ENCODE assay signal across 1 cellular context in genomic region chr21:25733859-25734653, GRCh38.
TF ChIP-seq lines count a peak whose summit lies in the region.

No MANE protein-coding gene starts in this region.

TF ChIP-seq in K562, 482 proteins besides CTCF, POLR2A, EP300 and RAD21 (continued from another document and continues in another):
- TF ChIP-seq FOXK2 (conservative IDR thresholded peaks at IDR 0.05 in 1 of 2, IDR thresholded peaks at IDR 0.05 in 1 of 2; ENCODE audit: low read depth in 2 of 2) (0 out of 4 replicates have a peak, but pooled peaks of 1 of the 2 experiments have one; percentile 20), ESRRB (CRISPR knock-in tag; IDR thresholded peaks at IDR 0.05; ENCODE audit: borderline replicate concordance) (no peak), TCF7L2 (IDR thresholded peaks at IDR 0.05; ENCODE audit: low read depth, low read length) (no peak), ZNF143 (CRISPR knock-in tag; IDR thresholded peaks at IDR 0.05) (no peak), PPARD (CRISPR knock-in tag; IDR thresholded peaks at IDR 0.05) (no peak), NCOR1 (IDR thresholded peaks at IDR 0.05) (peak; percentile 29; the same call in 1 of the 2 replicates), CHD4 (IDR thresholded peaks at IDR 0.05; ENCODE audit: insufficient read depth, insufficient replicate concordance, low read depth, low read length, poor library complexity, severe bottlenecking) (no peak), HIVEP1 (CRISPR knock-in tag; IDR thresholded peaks at IDR 0.05) (no peak), HNRNPLL (IDR thresholded peaks at IDR 0.05; ENCODE audit: low read depth, low read length, poor library complexity, severe bottlenecking) (no peak), GTF2A2 (tag; IDR thresholded peaks at IDR 0.05) (0 out of 2 replicates have a peak, but pooled peaks have one; percentile 17), FOXP4 (CRISPR knock-in tag; IDR thresholded peaks at IDR 0.05; ENCODE audit: borderline replicate concordance) (no peak), KHSRP (IDR thresholded peaks at IDR 0.05) (no peak; the same call in 1 of the 2 replicates), SNIP1 (IDR thresholded peaks at IDR 0.05; ENCODE audit: low read depth) (no peak), HLTF (IDR thresholded peaks at IDR 0.05) (no peak), KLF10 (CRISPR knock-in tag; IDR thresholded peaks at IDR 0.05) (no peak), JUNB (CRISPR knock-in tag; conservative IDR thresholded peaks at IDR 0.05) (no peak), RCOR1 (IDR thresholded peaks at IDR 0.05; ENCODE audit: borderline replicate concordance in 1 of 2, low read depth in 2 of 2, low read length in 2 of 2) (no peak), CGGBP1 (CRISPR knock-in tag; IDR thresholded peaks at IDR 0.05) (no peak), ZSCAN32 (CRISPR knock-in tag; IDR thresholded peaks at IDR 0.05) (no peak), NR2C1 (IDR thresholded peaks at IDR 0.05) (peak; percentile 47; the same call in 1 of the 2 replicates), NR2C1 (tag; IDR thresholded peaks at IDR 0.05) (0 out of 2 replicates have a peak, but pooled peaks have one; percentile 9), ATF7 (IDR thresholded peaks at IDR 0.05) (no peak), ZNF174 (CRISPR knock-in tag; IDR thresholded peaks at IDR 0.05) (no peak), MCM5 (IDR thresholded peaks at IDR 0.05; ENCODE audit: low read depth) (no peak), SOX6 (IDR thresholded peaks at IDR 0.05) (no peak), BACH1 (tag; IDR thresholded peaks at IDR 0.05) (no peak), SETDB1 (IDR thresholded peaks at IDR 0.05; ENCODE audit: low read length) (no peak), CSDE1 (IDR thresholded peaks at IDR 0.05) (0 out of 4 replicates have a peak, but pooled peaks of 1 of the 2 experiments have one; percentile 43), MTA1 (IDR thresholded peaks at IDR 0.05; ENCODE audit: borderline replicate concordance) (no peak), CEBPZ (IDR thresholded peaks at IDR 0.05; ENCODE audit: borderline replicate concordance, low read depth, low read length) (no peak), ARNT (IDR thresholded peaks at IDR 0.05) (0 out of 4 replicates have a peak, but pooled peaks of 1 of the 2 experiments have one; percentile 22), TBP (optimal IDR thresholded peaks at IDR 0.05; ENCODE audit: low read depth, low read length) (peak; percentile 48), KLF1 (tag; IDR thresholded peaks at IDR 0.05) (no peak), EP400 (IDR thresholded peaks at IDR 0.05) (no peak), ETV6 (IDR thresholded peaks at IDR 0.05; ENCODE audit: borderline replicate concordance in 1 of 2, low read depth in 2 of 2, low read length in 1 of 2) (no peak), ETV6 (CRISPR knock-in tag; IDR thresholded peaks at IDR 0.05; ENCODE audit: borderline replicate concordance) (no peak), PCBP1 (IDR thresholded peaks at IDR 0.05; ENCODE audit: low read depth, low read length, poor library complexity, severe bottlenecking) (no peak), ZNF766 (CRISPR knock-in tag; conservative IDR thresholded peaks at IDR 0.05) (no peak), SPI1 (IDR thresholded peaks at IDR 0.05; ENCODE audit: borderline replicate concordance, low read depth, low read length) (no peak), RBM34 (IDR thresholded peaks at IDR 0.05; ENCODE audit: borderline replicate concordance, insufficient read depth, low read length) (no peak), ZNF124 (CRISPR knock-in tag; IDR thresholded peaks at IDR 0.05) (no peak), COPS2 (conservative IDR thresholded peaks at IDR 0.05) (no peak), ZBTB34 (CRISPR knock-in tag; IDR thresholded peaks at IDR 0.05) (no peak), UBTF (IDR thresholded peaks at IDR 0.05; ENCODE audit: borderline replicate concordance in 1 of 2, low read depth in 2 of 2, low read length in 2 of 2) (no peak), CHD1 (IDR thresholded peaks at IDR 0.05; ENCODE audit: low read length) (peak; percentile 58), IRF2 (CRISPR knock-in tag; IDR thresholded peaks at IDR 0.05) (no peak), MCM7 (IDR thresholded peaks at IDR 0.05) (no peak; a peak in 1 of 4 replicates), PHF20 (IDR thresholded peaks at IDR 0.05; ENCODE audit: partially characterized antibody) (no peak), MCM2 (IDR thresholded peaks at IDR 0.05; ENCODE audit: low read depth) (no peak), ZNF780A (CRISPR knock-in tag; IDR thresholded peaks at IDR 0.05) (no peak), TAF9B (IDR thresholded peaks at IDR 0.05; ENCODE audit: partially characterized antibody) (peak; percentile 7), ZBTB26 (CRISPR knock-in tag; IDR thresholded peaks at IDR 0.05) (no peak), ZSCAN29 (IDR thresholded peaks at IDR 0.05) (peak; percentile 74; the same call in 1 of the 2 replicates), ELF1 (tag; IDR thresholded peaks at IDR 0.05) (no peak), ETS2 (tag; IDR thresholded peaks at IDR 0.05; ENCODE audit: borderline replicate concordance, poor library complexity, severe bottlenecking) (no peak), GTF2E2 (tag; IDR thresholded peaks at IDR 0.05) (peak; percentile 54; the same call in 1 of the 2 replicates), ARID3A (IDR thresholded peaks at IDR 0.05; ENCODE audit: borderline replicate concordance, low read depth, low read length) (no peak), ZBTB49 (CRISPR knock-in tag; IDR thresholded peaks at IDR 0.05; ENCODE audit: borderline replicate concordance) (0 out of 2 replicates have a peak, but pooled peaks have one; percentile 27), FOXJ2 (tag; IDR thresholded peaks at IDR 0.05) (no peak), CREBBP (IDR thresholded peaks at IDR 0.05; ENCODE audit: low read depth, low read length) (no peak), ZNF121 (CRISPR knock-in tag; conservative IDR thresholded peaks at IDR 0.05) (no peak), ETV5 (CRISPR knock-in tag; IDR thresholded peaks at IDR 0.05; ENCODE audit: low read depth) (no peak)
